Comparison of ENCODE assay signal across 20 cellular contexts in genomic region chr11:87740513-87740912, GRCh38.
DNase-seq lines count a peak whose midpoint lies in the region; ATAC-seq, FAIRE-seq and TF ChIP-seq lines count a peak whose summit lies in the region.
"Had no signal": no experiment of that assay in that cellular context is flagged by ENCODE, and none has a peak within 500 bp of the region (broad histone marks: within the 10 kb centered on the region; RNA-seq: fewer than 3 reads in every experiment).

No MANE protein-coding gene starts in this region.

- peak overlapping the region; percentile 7; the same call in 1 of the 2 replicates for H3K27ac ChIP-seq in SK-N-MC
- no peak overlapping the region for H3K27ac ChIP-seq in left lung
- no peak overlapping the region for H3K27ac ChIP-seq in kidney (ENCODE audit: low read depth in 2 of 2, low read length in 2 of 2)
- H3K27ac ChIP-seq: 22Rv1, BLaER1, C4-2B had no signal

- ATAC-seq in GM18867 (IDR thresholded peaks at IDR 0.05; ENCODE audit: unreplicated experiment) (peak; percentile 11), left lung (peak; percentile 30), GM21717 (IDR thresholded peaks at IDR 0.05; ENCODE audit: unreplicated experiment) (no peak)
- ATAC-seq: CD8-positive, alpha-beta T cell had no signal

- intact Hi-C loops in left lung (cut with DNase I), result no loop called here
- intact Hi-C loops in kidney (cut with DNase I), result no loop called here

- H3K36me3 ChIP-seq in SK-N-MC (ENCODE audit: insufficient read depth, low read length) (no peaks in the 10 kb centered on the region), left lung (no peaks in the 10 kb centered on the region), kidney (ENCODE audit: control insufficient read depth in 1 of 2, insufficient read depth in 2 of 2, low read length in 2 of 2) (no peaks in the 10 kb centered on the region)
- H3K36me3 ChIP-seq: BLaER1 had no signal

- H3K27me3 ChIP-seq in left lung, result no peaks in the 10 kb centered on the region
- H3K27me3 ChIP-seq: BLaER1 had no signal

- DNase-seq in SK-N-MC (ENCODE audit: low read depth, low spot score) (no peak), left lung (no peak), nucleus accumbens (lab: John Stamatoyannopoulos, UW) (no peak), kidney (no peak)
- DNase-seq: Caco-2; CD4-positive, CD25-positive, alpha-beta regulatory T cell; CD8-positive, alpha-beta T cell; DMS153; DND-41; H7; HCEC 1CT had no signal

- H3K4me3 ChIP-seq in SK-N-MC (no peak overlapping the region), left lung (no peak overlapping the region), kidney (ENCODE audit: low read length in 2 of 2) (no peak overlapping the region)
- H3K4me3 ChIP-seq: BLaER1 had no signal

- H3K4me1 ChIP-seq in left lung (peaks cover 0 to 4% of the 10 kb centered on the region in 2 donors), kidney (ENCODE audit: control insufficient read depth in 1 of 2, insufficient read depth in 1 of 2, low read depth in 1 of 2, low read length in 2 of 2) (no peaks in the 10 kb centered on the region)
- H3K4me1 ChIP-seq: BLaER1, Caco-2 had no signal

- no peak for FAIRE-seq in kidney (lab: Jason Lieb, UNC)
- FAIRE-seq: A204.1, G401.6, GM19239, H1 had no signal

- H3K9me3 ChIP-seq in SK-N-MC (ENCODE audit: low read depth, low read length) (no peaks in the 10 kb centered on the region), left lung (no peaks in the 10 kb centered on the region), kidney (ENCODE audit: control insufficient read depth in 1 of 2, low read length in 2 of 2) (no peaks in the 10 kb centered on the region)
- H3K9me3 ChIP-seq: BLaER1, Caco-2 had no signal

- TF ChIP-seq CTCF in left lung (IDR thresholded peaks at IDR 0.05) (no peak), kidney (IDR thresholded peaks at IDR 0.05; ENCODE audit: borderline replicate concordance, extremely low read depth, insufficient read depth) (no peak)

- H3K9ac ChIP-seq in SK-N-MC (ENCODE audit: insufficient read length), result no peak overlapping the region
- H3K9ac ChIP-seq in kidney (ENCODE audit: low read length in 2 of 2), result no peak overlapping the region
- H3K9ac ChIP-seq: BLaER1 had no signal
